Comparison of ENCODE assay signal across 8 cellular contexts in genomic region chr7:65373608-65374351, GRCh38. TPM values are rescaled to one million over a fixed set of nuclear protein-coding genes. Genes with fewer than 3 reads are reported as not detected.
DNase-seq lines count a peak whose midpoint lies in the region; ATAC-seq and TF ChIP-seq lines count a peak whose summit lies in the region.

TSS of gene ZNF92 (plus strand) at chr7:65373855. CDS start at chr7:65373998, 143 bp downstream.

- H3K36me3 ChIP-seq in GM06990 (ENCODE audit: control insufficient read depth, insufficient read depth, low read length) = no peaks in the 10 kb centered on the region; the same call in 1 of the 2 replicates
- H3K36me3 ChIP-seq in testis (ENCODE audit: low read depth, missing control alignments) = no peaks in the 10 kb centered on the region

- H3K27ac Mint-ChIP-seq in activated naive CD4-positive, alpha-beta T cell treated with anti-CD3 and anti-CD28 coated beads, Interleukin-2, amount 50 U/mL, for 72 hours = peak within 1 kb of the TSS; percentile 96 to 97

- intact Hi-C loops in testis (cut with DNase I; ENCODE audit: low total_unique reads) = no loop called here

- WGBS in testis, 2 donors = 0% methylated on average over 14 to 40 of the region's 44 CpGs

- no peaks in the 10 kb centered on the region for H3K27me3 ChIP-seq in GM06990 (replicated peaks; ENCODE audit: control insufficient read depth, insufficient read depth, low read length)
- H3K27me3 ChIP-seq in testis = no peaks in the 10 kb centered on the region

- TF ChIP-seq CTCF in GM06990 (IDR thresholded peaks at IDR 0.05; ENCODE audit: insufficient read depth, low read length, poor library complexity, severe bottlenecking) = no peak
- no peak for TF ChIP-seq CTCF in testis (IDR thresholded peaks at IDR 0.05)

- H3K4me3 ChIP-seq in GM06990 (replicated peaks; ENCODE audit: low read depth, low read length) = peak within 1 kb of the TSS; percentile 93
- peak within 1 kb of the TSS; percentile 75 to 98 for H3K4me3 ChIP-seq in testis

- H3K36me3 Mint-ChIP-seq in activated naive CD4-positive, alpha-beta T cell treated with anti-CD3 and anti-CD28 coated beads, Interleukin-2, amount 50 U/mL, for 72 hours = peaks cover 12 to 39% of the 10 kb centered on the region in 2 donors

- H3K9me3 Mint-ChIP-seq in activated naive CD4-positive, alpha-beta T cell treated with anti-CD3 and anti-CD28 coated beads, Interleukin-2, amount 50 U/mL, for 72 hours = no peaks in the 10 kb centered on the region

- peak within 1 kb of the TSS; percentile 85 to 90 for H3K27ac ChIP-seq in testis

- DNase-seq in GM06990 (ENCODE audit: extremely low read depth, insufficient read length) = peak; percentile 91
- peak; percentile 99 for DNase-seq in NCI-H1092 (lab: John Stamatoyannopoulos, UW)
- peak; percentile 93 to 97 for DNase-seq in activated naive CD4-positive, alpha-beta T cell treated with anti-CD3 and anti-CD28 coated beads, Interleukin-2, amount 50 U/mL, for 72 hours (ENCODE audit: low spot score in 2 of 2)
- peak; percentile 90 for DNase-seq in glomerular endothelial cell (ENCODE audit: extremely low read depth, low read depth, low spot score)
- peak; percentile 96 for DNase-seq in occipital lobe (lab: John Stamatoyannopoulos, UW)
- peak; percentile 99 for DNase-seq in testis

- H3K9me3 ChIP-seq in testis = no peaks in the 10 kb centered on the region

- H3K4me1 ChIP-seq in testis = peaks cover 7% of the 10 kb centered on the region

- peak; percentile 93 for TF ChIP-seq POLR2A in testis (IDR thresholded peaks at IDR 0.05)

- ATAC-seq in HG02588 (IDR thresholded peaks at IDR 0.05; ENCODE audit: unreplicated experiment) (peak; percentile 100), SK-N-SH treated with all-trans-retinoic acid at 6 μM for 48 hours (peak; percentile 98)
- ATAC-seq in activated naive CD4-positive, alpha-beta T cell treated with anti-CD3 and anti-CD28 coated beads, Interleukin-2, amount 50 U/mL, for 72 hours = peak; percentile 98 to 99

TF ChIP-seq in SK-N-SH treated with all-trans-retinoic acid at 6 μM for 48 hours, 23 proteins besides CTCF, POLR2A, EP300 and RAD21:
- TF ChIP-seq CSDC2 (CRISPR knock-in tag; IDR thresholded peaks at IDR 0.05) = 0 out of 2 replicates have a peak, but pooled peaks have one; percentile 43
- TF ChIP-seq ZNF8 (CRISPR knock-in tag; IDR thresholded peaks at IDR 0.05) = no peak
- no peak for TF ChIP-seq ZNF565 (CRISPR knock-in tag; conservative IDR thresholded peaks at IDR 0.05; ENCODE audit: low read depth)
- no peak for TF ChIP-seq TOX (CRISPR knock-in tag; IDR thresholded peaks at IDR 0.05; ENCODE audit: borderline replicate concordance)
- no peak for TF ChIP-seq OSR1 (CRISPR knock-in tag; IDR thresholded peaks at IDR 0.05)
- TF ChIP-seq TSHZ2 (CRISPR knock-in tag; IDR thresholded peaks at IDR 0.05) = peak; percentile 83; the same call in 1 of the 2 replicates
- TF ChIP-seq GLIS3 (CRISPR knock-in tag; IDR thresholded peaks at IDR 0.05) = no peak
- no peak for TF ChIP-seq ESRRG (CRISPR knock-in tag; IDR thresholded peaks at IDR 0.05)
- no peak for TF ChIP-seq SNAI2 (CRISPR knock-in tag; IDR thresholded peaks at IDR 0.05)
- TF ChIP-seq ZNF70 (CRISPR knock-in tag; IDR thresholded peaks at IDR 0.05) = peak; percentile 31; the same call in 1 of the 2 replicates
- no peak for TF ChIP-seq ZFP3 (CRISPR knock-in tag; IDR thresholded peaks at IDR 0.05)
- no peak for TF ChIP-seq RARB (CRISPR knock-in tag; IDR thresholded peaks at IDR 0.05)
- no peak for TF ChIP-seq PPARA (CRISPR knock-in tag; IDR thresholded peaks at IDR 0.05; ENCODE audit: borderline replicate concordance)
- TF ChIP-seq TCF4 (CRISPR knock-in tag; IDR thresholded peaks at IDR 0.05; ENCODE audit: borderline replicate concordance) = no peak

RNA-seq across cellular contexts. Expression of gene ZNF92, which starts in this region (rescaled TPM):
- total RNA-seq in activated naive CD4-positive, alpha-beta T cell treated with anti-CD3 and anti-CD28 coated beads, Interleukin-2, amount 50 U/mL, for 72 hours = 10 to 100 TPM; 13.5 to 14.9 TPM
- 4.0 and 11.0 TPM in 2 replicates for total RNA-seq in glomerular endothelial cell
- 46.6 TPM for total RNA-seq in occipital lobe
- total RNA-seq in testis = 10 to 100 TPM in 1 of 2 donors, 1 to 10 TPM in 1; 9.6 to 10.8 TPM
- polyA plus RNA-seq in testis (ENCODE audit: insufficient read depth, low read depth, low replicate concordance) = 2.5 TPM

Comparison
In these comparisons a context has a peak if more than half of its experiments do, and no peak if none do; other contexts are left out.
1. Peak in every context shown above with its lines: DNase-seq, ATAC-seq, H3K4me3 ChIP-seq and H3K27ac ChIP-seq.